In genomic region chr13:19117913-19118739, GRCh38 we compare ENCODE assay signal across 21 cellular contexts.
"Had no signal": no experiment of that assay in that cellular context is flagged by ENCODE, and none has a peak within 500 bp of the region (broad histone marks: within the 10 kb centered on the region; RNA-seq: fewer than 3 reads in every experiment).

No MANE protein-coding gene starts in this region.

- H3K4me3 ChIP-seq: coronary artery, heart left ventricle, right lobe of liver, skin epidermis, tibial artery had no signal

- H3K9me3 ChIP-seq: right lobe of liver had no signal

- H3K79me2 ChIP-seq: parathyroid adenoma had no signal

- H3K9ac ChIP-seq: parathyroid adenoma had no signal

- H2AFZ ChIP-seq: parathyroid adenoma had no signal

- DNase-seq: activated B cell treated with CpG ODN at 0.5 μM for 24 hours; activated CD4-positive, alpha-beta memory T cell treated with anti-CD3 and anti-CD28 coated beads for 36 hours; activated CD4-positive, alpha-beta T cell treated with anti-CD3 and anti-CD28 coated beads for 48 hours; activated naive CD4-positive, alpha-beta T cell treated with anti-CD3 and anti-CD28 coated beads for 36 hours; activated naive CD8-positive, alpha-beta T cell treated with anti-CD3 and anti-CD28 coated beads, Interleukin-2, amount 10 ng/mL, durations not matched to agents 7 days and 5 days; activated T-cell treated with anti-CD3 and anti-CD28 coated beads, Interleukin-2, amount 50 U/mL, for 48 hours; amniotic stem cell; endodermal cell; heart left ventricle; islet precursor cell; left cardiac atrium; mesenchymal stem cell; nephron progenitor cell; nucleus accumbens; right lobe of liver; stimulated activated CD4-positive, alpha-beta T cell treated with anti-CD3 and anti-CD28 coated beads, Interleukin-1b, Interleukin-23, amount 100 ng/mL, for 48 hours; substantia nigra; tibial artery had no signal

- H3K27me3 ChIP-seq: heart left ventricle, right lobe of liver, tibial artery had no signal

- ATAC-seq: heart left ventricle, left cardiac atrium had no signal

- H3K36me3 ChIP-seq: heart left ventricle, right lobe of liver, tibial artery had no signal

- H3K27ac ChIP-seq: coronary artery, heart left ventricle, parathyroid adenoma, right lobe of liver, skin epidermis, tibial artery had no signal

- H3K4me1 ChIP-seq: heart left ventricle, parathyroid adenoma, right lobe of liver, tibial artery had no signal
